ENCODE assay signal across 23 cellular contexts in the genomic region with DNA sequence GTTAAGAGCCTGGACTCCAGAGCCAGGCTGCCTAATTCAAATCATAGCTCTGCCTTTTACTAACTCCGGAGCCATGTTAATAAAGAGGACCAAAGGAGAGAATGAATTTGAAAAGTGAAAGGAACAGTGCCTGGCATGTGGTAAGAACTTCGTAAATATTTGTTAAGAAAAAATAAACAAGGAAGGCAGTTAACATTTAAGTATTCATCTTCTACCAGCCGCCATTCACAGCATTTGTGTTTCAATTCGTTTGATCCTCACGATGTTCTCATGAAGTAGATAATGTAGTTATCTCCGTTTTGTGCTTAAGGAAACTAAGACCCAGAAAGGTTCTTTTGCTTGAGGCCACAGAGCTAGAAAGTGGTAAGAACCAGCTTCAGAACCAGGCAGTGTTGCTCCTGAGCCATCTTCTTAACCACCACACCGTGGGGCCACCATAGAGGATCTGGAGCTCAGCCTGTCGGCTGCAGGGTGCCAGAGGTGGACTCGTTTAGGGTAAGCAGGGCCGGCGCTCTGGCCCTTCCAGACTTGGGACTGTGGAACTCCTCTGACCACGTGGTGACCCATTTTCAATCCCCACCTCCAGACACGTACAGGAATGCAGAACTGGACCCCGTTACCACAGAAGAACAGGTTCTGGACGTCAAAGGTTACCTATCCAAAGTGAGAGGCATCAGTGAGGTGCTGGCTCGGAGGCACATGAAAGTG. TPM values are rescaled to one million over a fixed set of nuclear protein-coding genes. Genes with fewer than 3 reads are reported as not detected.
DNase-seq lines count a peak whose midpoint lies in the region; ATAC-seq and TF ChIP-seq lines count a peak whose summit lies in the region.
"Had no signal": no experiment of that assay in that cellular context is flagged by ENCODE, and none has a peak within 500 bp of the region (broad histone marks: within the 10 kb centered on the region; RNA-seq: fewer than 3 reads in every experiment).

No MANE protein-coding gene starts in this region.

- TF ChIP-seq EP300 in esophagus muscularis mucosa (IDR thresholded peaks at IDR 0.05) = no peak
- TF ChIP-seq EP300 in stomach (IDR thresholded peaks at IDR 0.05) = no peak
- TF ChIP-seq EP300 in suprapubic skin (IDR thresholded peaks at IDR 0.05) = no peak

- WGBS in esophagus muscularis mucosa = 77% methylated on average over 16 of the region's 16 CpGs
- 38% methylated on average over 8 of the region's 16 CpGs for WGBS in right lobe of liver (ENCODE audit: insufficient coverage, low coverage, low lambda C conversion rate, missing lambda C conversion rate)
- WGBS in stomach, 5 donors = 60 to 73% (median 63%) methylated on average over 13 to 16 of the region's 16 CpGs
- 86% methylated on average over 16 of the region's 16 CpGs for WGBS in suprapubic skin

- H3K36me3 ChIP-seq in esophagus muscularis mucosa (peaks cover 57 to 95% (median 86%) of the 10 kb centered on the region in 4 donors), right lobe of liver (peaks cover 3 to 61% (median 12%) of the 10 kb centered on the region in 4 donors), stomach (peaks cover 61 to 96% (median 94%) of the 10 kb centered on the region in 4 donors), suprapubic skin (peaks cover 84% of the 10 kb centered on the region)

- TF ChIP-seq CTCF in esophagus muscularis mucosa (IDR thresholded peaks at IDR 0.05) (no peak), right lobe of liver (IDR thresholded peaks at IDR 0.05) (no peak), stomach (IDR thresholded peaks at IDR 0.05) (no peak), suprapubic skin (IDR thresholded peaks at IDR 0.05) (no peak)

- H3K9me3 ChIP-seq in esophagus muscularis mucosa = no peaks in the 10 kb centered on the region
- H3K9me3 ChIP-seq in right lobe of liver = no peaks in the 10 kb centered on the region
- H3K9me3 ChIP-seq in stomach = no peaks in the 10 kb centered on the region
- H3K9me3 ChIP-seq in suprapubic skin = no peaks in the 10 kb centered on the region
- H3K9me3 ChIP-seq: BE2C had no signal

- peaks cover 37 to 50% (median 41%) of the 10 kb centered on the region in 4 donors for H3K4me1 ChIP-seq in esophagus muscularis mucosa
- peaks cover 0 to 58% (median 8%) of the 10 kb centered on the region in 4 donors for H3K4me1 ChIP-seq in right lobe of liver
- peaks cover 19 to 34% (median 26%) of the 10 kb centered on the region in 4 donors for H3K4me1 ChIP-seq in stomach
- no peaks in the 10 kb centered on the region for H3K4me1 ChIP-seq in suprapubic skin
- H3K4me1 ChIP-seq: BE2C had no signal

- no peak overlapping the region for H3K4me3 ChIP-seq in esophagus muscularis mucosa
- H3K4me3 ChIP-seq in right lobe of liver = peak overlapping the region in 2 of 3 donors; percentile 35 to 36
- H3K4me3 ChIP-seq in stomach = no peak overlapping the region
- H3K4me3 ChIP-seq in suprapubic skin = no peak overlapping the region

- intact Hi-C loops in esophagus muscularis mucosa (cut with DNase I) = no loop called here
- intact Hi-C loops in right lobe of liver (cut with DNase I) = no loop called here
- intact Hi-C loops in stomach (cut with DNase I; ENCODE audit: low total_unique reads) = no loop called here

- TF ChIP-seq POLR2A in esophagus muscularis mucosa (IDR thresholded peaks at IDR 0.05; ENCODE audit: low read depth) (no peak), right lobe of liver (IDR thresholded peaks at IDR 0.05) (peak; percentile 25), stomach (IDR thresholded peaks at IDR 0.05) (no peak), suprapubic skin (IDR thresholded peaks at IDR 0.05) (no peak)

- H3K27ac ChIP-seq in esophagus muscularis mucosa (replicated peaks in 1 of 4) (peak overlapping the region; percentile 86 to 96 (median 93)), right lobe of liver (peak overlapping the region; percentile 62 to 99 (median 64)), stomach (peak overlapping the region in 3 of 5 donors; percentile 23 to 63 (median 46)), suprapubic skin (no peak overlapping the region)

- DNase-seq in DMS53 (lab: John Stamatoyannopoulos, UW) = peak; percentile 63
- DNase-seq in DMS53 treated with DMSO at 0.1 percent for 48 hours (lab: John Stamatoyannopoulos, UW; ENCODE audit: unreplicated experiment) = no peak
- DNase-seq in esophagus muscularis mucosa (ENCODE audit: extremely low spot score) = no peak
- peak; percentile 43 to 70 (median 65) for DNase-seq in right lobe of liver
- DNase-seq in stomach = no peak
- DNase-seq in suprapubic skin (ENCODE audit: low spot score in 2 of 2) = no peak
- DNase-seq: 8988T; BE2C; CD4-positive, CD25-positive, alpha-beta regulatory T cell; COR-L47; DMS 273 treated with DMSO at 0.1 percent for 48 hours; GDM1; HFFc6; Kasumi-1; MM.1S; NCI-H1092; NCI-H1436 treated with DMSO at 0.1 percent for 48 hours; NCI-H2029; NCI-H2171; NCI-H526; PC-3 had no signal

- ATAC-seq in right lobe of liver (peak; percentile 24 to 61 (median 49)), HG02970 (IDR thresholded peaks at IDR 0.05; ENCODE audit: low FRiP score, unreplicated experiment) (no peak), GM21447 (IDR thresholded peaks at IDR 0.05; ENCODE audit: unreplicated experiment) (no peak)
- ATAC-seq: PC-3 had no signal

- H3K27me3 ChIP-seq in esophagus muscularis mucosa (no peaks in the 10 kb centered on the region), right lobe of liver (no peaks in the 10 kb centered on the region), stomach (no peaks in the 10 kb centered on the region), suprapubic skin (no peaks in the 10 kb centered on the region)
- H3K27me3 ChIP-seq: BE2C had no signal

RNA-seq across cellular contexts. Expression of a gene that starts 11.9 kb away (rescaled TPM):
- total RNA-seq in esophagus muscularis mucosa (100 to 1,000 TPM; 166 to 242 (median 191) TPM), right lobe of liver (10 to 100 TPM; 46.2 to 64.0 (median 61.7) TPM), stomach (10 to 100 TPM; 46.6 to 68.0 (median 53.6) TPM), suprapubic skin (100 to 1,000 TPM; 106 to 146 (median 124) TPM)
- 10 to 100 TPM; 31.2 to 41.9 (median 37.4) TPM for polyA plus RNA-seq in stomach

RNA-seq across cellular contexts. Expression of a gene that starts 27.2 kb away (rescaled TPM):
- total RNA-seq in esophagus muscularis mucosa = 10 to 100 TPM; 30.7 to 52.3 (median 39.8) TPM
- total RNA-seq in right lobe of liver = 10 to 100 TPM in 5 of 6 experiments, 1 to 10 TPM in 1; 7.6 to 19.7 (median 12.1) TPM
- 100 to 1,000 TPM in 1 of 5 donors, 10 to 100 TPM in 3, 1 to 10 TPM in 1; 1.8 to 107 (median 13.2) TPM for total RNA-seq in stomach
- 10 to 100 TPM; 22.1 to 32.7 (median 25.7) TPM for polyA plus RNA-seq in stomach
- 10 to 100 TPM; 31.1 to 40.3 (median 35.9) TPM for total RNA-seq in suprapubic skin

RNA-seq across cellular contexts. Expression of a gene that starts 57.6 kb away (rescaled TPM):
- total RNA-seq in esophagus muscularis mucosa (100 to 1,000 TPM in 1 of 4 donors, 10 to 100 TPM in 3; 67.5 to 111 (median 75.0) TPM), right lobe of liver (100 to 1,000 TPM in 2 of 6 experiments, 10 to 100 TPM in 4; 70.2 to 119 (median 93.8) TPM), stomach (10 to 100 TPM in 4 of 5 donors, 1 to 10 TPM in 1; 8.2 to 56.2 (median 39.4) TPM), suprapubic skin (10 to 100 TPM; 26.7 to 47.6 (median 37.7) TPM)
- 10 to 100 TPM in 2 of 3 donors, 1 to 10 TPM in 1; 9.8 to 39.5 (median 31.1) TPM for polyA plus RNA-seq in stomach

Comparison
In these comparisons a context has a peak if more than half of its experiments do, and no peak if none do; other contexts are left out.
1. DNase-seq: peak in DMS53 (single experiment) and right lobe of liver (3 of 3); none in DMS53 treated with DMSO at 0.1 percent for 48 hours (single experiment), esophagus muscularis mucosa (single experiment), stomach (single experiment) and suprapubic skin (0 of 2).
2. H3K4me3 ChIP-seq: peak in right lobe of liver (2 of 3); none in esophagus muscularis mucosa (0 of 4), stomach (0 of 4) and suprapubic skin (single experiment).
3. ATAC-seq: peak in right lobe of liver (4 of 4); none in HG02970 (single experiment) and GM21447 (single experiment).